8 cellular contexts compared by ENCODE assay signal in the genomic region with DNA sequence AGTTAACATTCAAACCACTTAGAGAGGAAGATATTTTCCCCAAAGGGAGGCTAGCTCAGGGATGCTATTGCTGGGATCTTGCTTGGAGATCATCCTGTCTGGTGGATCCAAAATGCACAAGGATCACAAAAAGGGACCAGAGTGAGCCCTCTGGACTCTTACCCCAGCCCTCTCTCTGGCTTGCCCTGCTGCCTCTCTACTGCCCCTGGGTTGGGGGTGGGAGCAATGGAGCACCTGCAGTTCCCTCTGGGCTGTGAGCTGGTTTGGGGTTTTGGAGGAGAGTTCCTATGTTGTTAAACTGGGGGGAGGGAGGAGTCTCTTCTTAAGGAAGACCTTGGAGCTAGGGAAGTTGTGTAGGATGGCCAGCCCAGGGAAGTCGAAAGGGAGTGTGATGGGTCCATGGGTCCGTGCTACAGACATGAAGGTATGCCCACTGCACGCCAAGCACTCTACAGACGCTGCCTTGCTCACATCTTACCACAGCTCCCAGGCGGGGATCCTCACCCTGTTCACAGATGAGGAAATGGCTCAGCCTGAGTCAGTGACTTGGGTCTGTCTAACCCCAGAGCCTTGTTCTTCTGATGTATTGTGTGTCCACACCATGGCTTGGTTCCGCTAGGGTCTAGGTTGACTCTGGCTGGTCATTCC. TPM values are rescaled to one million over a fixed set of nuclear protein-coding genes. Genes with fewer than 3 reads are reported as not detected.
DNase-seq lines count a peak whose midpoint lies in the region; ATAC-seq and TF ChIP-seq lines count a peak whose summit lies in the region.

No MANE protein-coding gene starts in this region.

- no peaks in the 10 kb centered on the region for H3K9me3 Mint-ChIP-seq in stimulated activated naive CD8-positive, alpha-beta T cell treated with anti-CD3 and anti-CD28 coated beads, Interleukin-15, amount 100 ng/mL, for 72 hours

- peaks cover 6 to 22% of the 10 kb centered on the region in 2 donors for H3K4me1 ChIP-seq in lung (ENCODE audit: control insufficient read depth in 2 of 2, insufficient read depth in 2 of 2, low read length in 2 of 2)

- peaks cover 0 to 11% of the 10 kb centered on the region in 2 donors for H3K36me3 ChIP-seq in lung (ENCODE audit: control insufficient read depth in 2 of 2, insufficient read depth in 2 of 2, low read length in 2 of 2)

- H3K4me3 ChIP-seq in lung, result no peak overlapping the region

- TF ChIP-seq CTCF in lung (IDR thresholded peaks at IDR 0.05; ENCODE audit: control extremely low read depth, extremely low read depth), result no peak

- no peaks in the 10 kb centered on the region for H3K9me3 ChIP-seq in lung (ENCODE audit: control insufficient read depth in 2 of 2, insufficient read depth in 1 of 2, low read length in 1 of 2)

- H3K4me3 Mint-ChIP-seq in stimulated activated naive CD8-positive, alpha-beta T cell treated with anti-CD3 and anti-CD28 coated beads, Interleukin-15, amount 100 ng/mL, for 72 hours, result peak overlapping the region; percentile 89 to 96

- no peaks in the 10 kb centered on the region for H3K27me3 Mint-ChIP-seq in stimulated activated naive CD8-positive, alpha-beta T cell treated with anti-CD3 and anti-CD28 coated beads, Interleukin-15, amount 100 ng/mL, for 72 hours

- peak overlapping the region; percentile 43 to 60 for H3K27ac ChIP-seq in lung (ENCODE audit: low read depth in 1 of 2, low read length in 1 of 2)

- DNase-seq in T-helper 2 cell, result peak in 3 of 5 experiments; percentile 43 to 48 (median 45)
- peak; percentile 86 for DNase-seq in activated effector memory CD4-positive, alpha-beta T cell treated with anti-CD3 and anti-CD28 coated beads, Interleukin-2, amount 50 U/mL, for 16 hours
- no peak for DNase-seq in lung (ENCODE audit: low spot score)
- DNase-seq in stimulated activated naive CD8-positive, alpha-beta T cell treated with anti-CD3 and anti-CD28 coated beads, Interleukin-15, amount 100 ng/mL, for 72 hours, result peak; percentile 64 to 77
- no peak for DNase-seq in left colon

- WGBS in lung, 2 donors, result 84 to 89% methylated on average over 6 of the region's 6 CpGs

- intact Hi-C loops in left colon (cut with DNase I, micrococcal nuclease), result loop anchor here in 1 of 2 donors (10.0 kb wide), 1 partner anchor 170 kb away; no protein-coding TSS in a partner anchor

- no peaks in the 10 kb centered on the region for H3K27me3 ChIP-seq in lung (ENCODE audit: control insufficient read depth, insufficient read depth)

- no peak for ATAC-seq in lung (ENCODE audit: insufficient read depth, low FRiP score)
- ATAC-seq in stimulated activated naive CD8-positive, alpha-beta T cell treated with anti-CD3 and anti-CD28 coated beads, Interleukin-15, amount 100 ng/mL, for 72 hours, result peak; percentile 53
- ATAC-seq in GM19395 (IDR thresholded peaks at IDR 0.05; ENCODE audit: unreplicated experiment), result no peak
- no peak for ATAC-seq in HG03460 (IDR thresholded peaks at IDR 0.05; ENCODE audit: unreplicated experiment)
- no peak for ATAC-seq in GM18511 (IDR thresholded peaks at IDR 0.05; ENCODE audit: unreplicated experiment)
- ATAC-seq in left colon, result no peak

- peak overlapping the region; percentile 77 to 94 for H3K27ac Mint-ChIP-seq in stimulated activated naive CD8-positive, alpha-beta T cell treated with anti-CD3 and anti-CD28 coated beads, Interleukin-15, amount 100 ng/mL, for 72 hours

- H3K4me1 Mint-ChIP-seq in stimulated activated naive CD8-positive, alpha-beta T cell treated with anti-CD3 and anti-CD28 coated beads, Interleukin-15, amount 100 ng/mL, for 72 hours, result peaks cover 76% of the 10 kb centered on the region

RNA-seq across cellular contexts. Expression of a gene that starts 3.8 kb away (rescaled TPM):
- total RNA-seq in lung (100 to 1,000 TPM; 107 to 133 TPM), left colon (10 to 100 TPM in 1 of 2 donors, 1 to 10 TPM in 1; 7.5 to 14.5 TPM)
- polyA plus RNA-seq in lung, result 10 to 100 TPM; 22.9 to 55.2 TPM

Comparison
In these comparisons a context has a peak if more than half of its experiments do, and no peak if none do; other contexts are left out.
1. DNase-seq: peak in T-helper 2 cell (3 of 5), activated effector memory CD4-positive, alpha-beta T cell treated with anti-CD3 and anti-CD28 coated beads, Interleukin-2, amount 50 U/mL, for 16 hours (single experiment) and stimulated activated naive CD8-positive, alpha-beta T cell treated with anti-CD3 and anti-CD28 coated beads, Interleukin-15, amount 100 ng/mL, for 72 hours (2 of 2); none in lung (single experiment) and left colon (0 of 2).
2. RNA of a gene that starts 3.8 kb away (total RNA-seq): 107 to 133 TPM in lung; 7.5 to 14.5 TPM in left colon; every median in the first group is over 4 times any median in the second.